In the genomic region with DNA sequence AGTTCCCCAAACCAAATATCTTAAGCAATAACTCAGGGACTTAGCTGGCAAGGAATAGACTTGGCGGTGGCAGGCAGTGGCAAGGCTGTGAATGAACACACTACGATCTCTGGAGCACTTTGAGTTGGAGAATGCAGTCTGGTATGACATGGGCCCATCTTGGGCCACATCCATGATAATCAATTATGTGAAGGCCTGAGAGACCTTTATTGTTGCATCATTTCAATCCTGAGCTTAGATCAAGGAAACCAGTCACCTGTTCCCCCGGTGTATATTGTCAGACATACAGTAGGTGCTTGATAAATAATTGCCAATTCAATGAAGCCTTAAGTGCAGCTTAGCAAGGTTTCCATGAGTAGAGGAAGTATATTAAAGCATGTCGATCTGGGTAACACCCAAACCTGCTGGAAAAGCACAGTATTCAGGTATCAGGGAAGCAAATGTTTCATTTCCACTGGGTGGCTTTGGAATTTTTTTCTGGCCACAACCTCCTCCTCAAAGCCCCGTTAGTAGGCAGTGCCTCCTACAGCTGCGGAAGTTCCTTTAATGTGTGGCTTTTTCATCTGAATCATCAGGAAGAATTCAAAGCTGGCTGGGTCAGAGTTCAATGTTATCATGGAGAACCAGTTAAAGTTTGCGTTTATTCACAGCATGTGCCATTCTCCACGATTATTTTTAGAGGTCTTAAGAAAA, we compare ENCODE assay signal across 10 cellular contexts. TPM values are rescaled to one million over a fixed set of nuclear protein-coding genes. Genes with fewer than 3 reads are reported as not detected.
A peak's percentile ranks its signal among the peaks of the same experiment; 100 is the strongest.
DNase-seq lines count a peak whose midpoint lies in the region; ATAC-seq and TF ChIP-seq lines count a peak whose summit lies in the region.
"Had no signal": no experiment of that assay in that cellular context is flagged by ENCODE, and none has a peak within 500 bp of the region (broad histone marks: within the 10 kb centered on the region; RNA-seq: fewer than 3 reads in every experiment).

No MANE protein-coding gene starts in this region.

- intact Hi-C loops in dorsolateral prefrontal cortex (cut with DNase I): no loop called here

- H3K9me3 ChIP-seq in MG63: no peaks in the 10 kb centered on the region

- 0 out of 2 replicates have a peak, but pooled peaks cover 4% of the 10 kb centered on the region for H3K36me3 ChIP-seq in MG63

- H3K4me3 ChIP-seq in MG63 (no peak overlapping the region), dorsolateral prefrontal cortex (no peak overlapping the region)

- peak overlapping the region; percentile 9 to 88 (median 76) for H3K4me3 Mint-ChIP-seq in nephron

- H3K27ac Mint-ChIP-seq in nephron: peak overlapping the region; percentile 80 to 85 (median 82)

- peaks cover 14% of the 10 kb centered on the region for H3K36me3 Mint-ChIP-seq in nephron (ENCODE audit: low read depth)

- H3K9me3 Mint-ChIP-seq in nephron: no peaks in the 10 kb centered on the region

- ATAC-seq in GM21390 (IDR thresholded peaks at IDR 0.05; ENCODE audit: unreplicated experiment) (no peak), GM18517 (IDR thresholded peaks at IDR 0.05; ENCODE audit: unreplicated experiment) (no peak), GM21825 (IDR thresholded peaks at IDR 0.05; ENCODE audit: unreplicated experiment) (no peak)

- peak; percentile 87 for DNase-seq in EH (ENCODE audit: low read depth)
- DNase-seq in MG63: peak; percentile 68
- peak; percentile 87 for DNase-seq in astrocyte of the hippocampus (ENCODE audit: low read depth, low spot score)
- DNase-seq in dorsolateral prefrontal cortex: no peak
- DNase-seq: foreskin melanocyte, T-helper 9 cell had no signal

- no peaks in the 10 kb centered on the region for H3K27me3 Mint-ChIP-seq in nephron (ENCODE audit: low read depth)

- H3K27me3 ChIP-seq in MG63 (no peaks in the 10 kb centered on the region), dorsolateral prefrontal cortex (no peaks in the 10 kb centered on the region)

- H3K4me1 Mint-ChIP-seq in nephron: peaks cover 29% of the 10 kb centered on the region

- H3K27ac ChIP-seq in dorsolateral prefrontal cortex: peak overlapping the region in 18 of 59 donors; percentile 6 to 70 (median 38)

- no peak for TF ChIP-seq CTCF in nephron (IDR thresholded peaks at IDR 0.05; ENCODE audit: unreplicated experiment in 3 of 3)
- TF ChIP-seq CTCF in dorsolateral prefrontal cortex (IDR thresholded peaks at IDR 0.05 in 54 of 56, conservative IDR thresholded peaks at IDR 0.05 in 2 of 56; ENCODE audit: low read depth in 1 of 56, partially characterized antibody in 56 of 56): no peak

RNA-seq across cellular contexts. Expression of a gene that starts 10.2 kb away (rescaled TPM):
- 0.07 and 0.25 TPM in 2 replicates for total RNA-seq in MG63 (2014; rRNA removed; shearing (Covaris generic); ENCODE audit: low replicate concordance)
- total RNA-seq in dorsolateral prefrontal cortex: 1 to 10 TPM in 110 of 120 experiments, under 1 TPM in 10; 0.25 to 4.8 (median 1.9) TPM

RNA-seq across cellular contexts. Expression of a gene that starts 29.8 kb away (rescaled TPM):
- 68.6 and 135 TPM in 2 replicates for total RNA-seq in MG63 (2014; rRNA removed; shearing (Covaris generic); ENCODE audit: low replicate concordance)
- total RNA-seq in dorsolateral prefrontal cortex: 10 to 100 TPM; 15.8 to 37.3 (median 25.6) TPM

RNA-seq across cellular contexts. Expression of a gene that starts 30.3 kb away (rescaled TPM):
- total RNA-seq in MG63 (2014; rRNA removed; shearing (Covaris generic); ENCODE audit: low replicate concordance): 86.4 and 130 TPM in 2 replicates
- 1 to 10 TPM; 1.1 to 5.7 (median 2.8) TPM for total RNA-seq in dorsolateral prefrontal cortex

RNA-seq across cellular contexts. Expression of a gene that starts 46.1 kb away (rescaled TPM):
- total RNA-seq in MG63 (2014; rRNA removed; shearing (Covaris generic); ENCODE audit: low replicate concordance): 163 and 171 TPM in 2 replicates
- 100 to 1,000 TPM in 55 of 120 experiments, 10 to 100 TPM in 65; 74.7 to 133 (median 99.7) TPM for total RNA-seq in dorsolateral prefrontal cortex

Comparison
In these comparisons a context has a peak if more than half of its experiments do, and no peak if none do; other contexts are left out.
1. DNase-seq: peak in EH (single experiment), MG63 (single experiment) and astrocyte of the hippocampus (single experiment); none in dorsolateral prefrontal cortex (0 of 10).
2. RNA of a gene that starts 30.3 kb away (total RNA-seq): 86.4 to 130 TPM in MG63; 1.1 to 5.7 TPM in dorsolateral prefrontal cortex; every median in the first group is over 10 times any median in the second.